In the genomic region with DNA sequence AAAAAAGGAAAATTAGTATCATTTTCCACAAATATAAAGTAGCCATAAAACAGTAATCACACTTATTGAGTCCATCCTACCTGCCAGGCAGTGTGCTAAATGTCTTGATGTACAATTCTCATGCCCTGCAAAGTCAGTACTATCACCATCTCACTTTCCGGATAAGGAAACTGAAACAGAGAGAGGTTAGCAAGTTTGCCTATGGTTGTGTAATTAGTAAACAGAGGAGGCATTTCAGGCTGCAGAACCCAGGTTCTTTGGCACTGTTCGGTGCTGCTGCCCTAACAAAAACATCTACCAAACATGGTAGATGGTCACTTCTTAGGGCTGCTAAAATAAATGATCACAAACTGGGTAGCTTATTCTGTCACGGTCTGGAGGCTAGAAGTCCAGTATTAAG, we compare ENCODE assay signal across 14 cellular contexts. TPM values are rescaled to one million over a fixed set of nuclear protein-coding genes. Genes with fewer than 3 reads are reported as not detected.
DNase-seq lines count a peak whose midpoint lies in the region; ATAC-seq lines count a peak whose summit lies in the region.
"Had no signal": no experiment of that assay in that cellular context is flagged by ENCODE, and none has a peak within 500 bp of the region (broad histone marks: within the 10 kb centered on the region; RNA-seq: fewer than 3 reads in every experiment).

No MANE protein-coding gene starts in this region.

- no peaks in the 10 kb centered on the region for H3K9me3 Mint-ChIP-seq in activated CD8-positive, alpha-beta memory T cell treated with anti-CD3 and anti-CD28 coated beads, Interleukin-2, amount 10 ng/mL, durations not matched to agents 7 days and 5 days (ENCODE audit: low read depth)
- H3K9me3 Mint-ChIP-seq in stimulated activated effector memory CD8-positive, alpha-beta T cell treated with anti-CD3 and anti-CD28 coated beads, Interleukin-12 subunit alpha, Interleukin-12 subunit beta, amount 100 ng/mL, for 72 hours = no peaks in the 10 kb centered on the region
- H3K9me3 Mint-ChIP-seq: IgD-negative memory B cell had no signal

- ATAC-seq in activated CD8-positive, alpha-beta memory T cell treated with anti-CD3 and anti-CD28 coated beads, Interleukin-2, amount 10 ng/mL, durations not matched to agents 7 days and 5 days = peak; percentile 83
- ATAC-seq in HG02571 (IDR thresholded peaks at IDR 0.05; ENCODE audit: unreplicated experiment) = peak; percentile 93
- peak; percentile 94 for ATAC-seq in HG03196 (IDR thresholded peaks at IDR 0.05; ENCODE audit: unreplicated experiment)
- ATAC-seq in stimulated activated effector memory CD8-positive, alpha-beta T cell treated with anti-CD3 and anti-CD28 coated beads, Interleukin-12 subunit alpha, Interleukin-12 subunit beta, amount 100 ng/mL, for 72 hours = peak; percentile 63

- CTCF ChIA-PET in activated CD8-positive, alpha-beta memory T cell treated with anti-CD3 and anti-CD28 coated beads, Interleukin-2, amount 10 ng/mL, durations not matched to agents 7 days and 5 days (lab: Charles Lee) = interaction anchor here (1.5 kb wide), 1 partner anchor 11 kb away, joined by 3 read pairs; no protein-coding TSS in a partner anchor

- no peak for DNase-seq in activated CD8-positive, alpha-beta memory T cell treated with anti-CD3 and anti-CD28 coated beads, Interleukin-2, amount 10 ng/mL, durations not matched to agents 7 days and 5 days
- no peak for DNase-seq in activated CD8-positive, alpha-beta memory T cell treated with anti-CD3 and anti-CD28 coated beads, Interleukin-2, amount 50 U/mL, for 4 hours
- no peak for DNase-seq in stimulated activated effector memory CD8-positive, alpha-beta T cell treated with anti-CD3 and anti-CD28 coated beads, Interleukin-12 subunit alpha, Interleukin-12 subunit beta, amount 100 ng/mL, for 72 hours (ENCODE audit: low spot score in 2 of 2)
- DNase-seq in effector CD4-positive, alpha-beta T cell = no peak
- DNase-seq in iPS-NIHi11 (ENCODE audit: low spot score) = no peak
- no peak for DNase-seq in NCI-H510A treated with DMSO at 0.1 percent for 48 hours (lab: John Stamatoyannopoulos, UW)
- DNase-seq: DMS 273 treated with DMSO at 0.1 percent for 48 hours, NCI-H226, nucleus accumbens, WERI-Rb-1 had no signal

- peaks cover 19% of the 10 kb centered on the region for H3K27me3 Mint-ChIP-seq in activated CD8-positive, alpha-beta memory T cell treated with anti-CD3 and anti-CD28 coated beads, Interleukin-2, amount 10 ng/mL, durations not matched to agents 7 days and 5 days
- H3K27me3 Mint-ChIP-seq: IgD-negative memory B cell had no signal

- H3K27ac Mint-ChIP-seq in activated CD8-positive, alpha-beta memory T cell treated with anti-CD3 and anti-CD28 coated beads, Interleukin-2, amount 10 ng/mL, durations not matched to agents 7 days and 5 days = peak overlapping the region; percentile 1
- no peak overlapping the region for H3K27ac Mint-ChIP-seq in stimulated activated effector memory CD8-positive, alpha-beta T cell treated with anti-CD3 and anti-CD28 coated beads, Interleukin-12 subunit alpha, Interleukin-12 subunit beta, amount 100 ng/mL, for 72 hours
- H3K27ac Mint-ChIP-seq: IgD-negative memory B cell had no signal

- peaks cover 41% of the 10 kb centered on the region for H3K4me1 Mint-ChIP-seq in activated CD8-positive, alpha-beta memory T cell treated with anti-CD3 and anti-CD28 coated beads, Interleukin-2, amount 10 ng/mL, durations not matched to agents 7 days and 5 days
- peaks cover 21% of the 10 kb centered on the region for H3K4me1 Mint-ChIP-seq in stimulated activated effector memory CD8-positive, alpha-beta T cell treated with anti-CD3 and anti-CD28 coated beads, Interleukin-12 subunit alpha, Interleukin-12 subunit beta, amount 100 ng/mL, for 72 hours

- no peak overlapping the region for H3K4me3 Mint-ChIP-seq in activated CD8-positive, alpha-beta memory T cell treated with anti-CD3 and anti-CD28 coated beads, Interleukin-2, amount 10 ng/mL, durations not matched to agents 7 days and 5 days
- no peak overlapping the region for H3K4me3 Mint-ChIP-seq in stimulated activated effector memory CD8-positive, alpha-beta T cell treated with anti-CD3 and anti-CD28 coated beads, Interleukin-12 subunit alpha, Interleukin-12 subunit beta, amount 100 ng/mL, for 72 hours
- H3K4me3 Mint-ChIP-seq: IgD-negative memory B cell had no signal

- H3K36me3 Mint-ChIP-seq in activated CD8-positive, alpha-beta memory T cell treated with anti-CD3 and anti-CD28 coated beads, Interleukin-2, amount 10 ng/mL, durations not matched to agents 7 days and 5 days = peaks cover 1% of the 10 kb centered on the region
- H3K36me3 Mint-ChIP-seq in stimulated activated effector memory CD8-positive, alpha-beta T cell treated with anti-CD3 and anti-CD28 coated beads, Interleukin-12 subunit alpha, Interleukin-12 subunit beta, amount 100 ng/mL, for 72 hours = no peaks in the 10 kb centered on the region
- H3K36me3 Mint-ChIP-seq: IgD-negative memory B cell had no signal

RNA-seq across cellular contexts. Expression of a gene that starts 22.6 kb away (rescaled TPM):
- under 1 TPM; 0.50 to 0.87 TPM for total RNA-seq in activated CD8-positive, alpha-beta memory T cell treated with anti-CD3 and anti-CD28 coated beads, Interleukin-2, amount 10 ng/mL, durations not matched to agents 7 days and 5 days
- total RNA-seq: A172 had no signal
